ENCODE assay signal across 13 cellular contexts in the genomic region with DNA sequence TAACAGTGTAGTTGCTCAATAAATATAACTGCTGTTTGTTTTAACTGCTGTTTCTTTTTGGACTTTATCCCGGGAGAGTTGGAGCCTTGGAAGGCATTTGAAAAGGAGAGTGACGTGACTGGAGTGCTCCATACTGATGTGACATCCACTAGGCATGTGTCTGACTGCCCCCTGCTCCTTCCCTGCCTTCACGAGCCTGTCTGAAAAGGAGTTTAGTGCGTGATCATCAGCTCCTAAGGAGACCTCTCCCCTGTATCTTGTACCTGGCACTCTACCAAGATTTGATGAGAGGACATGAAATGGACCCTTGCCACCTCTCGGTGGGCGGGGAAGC. TPM values are rescaled to one million over a fixed set of nuclear protein-coding genes. Genes with fewer than 3 reads are reported as not detected.
DNase-seq lines count a peak whose midpoint lies in the region; ATAC-seq, FAIRE-seq and TF ChIP-seq lines count a peak whose summit lies in the region.
"Had no signal": no experiment of that assay in that cellular context is flagged by ENCODE, and none has a peak within 500 bp of the region (broad histone marks: within the 10 kb centered on the region; RNA-seq: fewer than 3 reads in every experiment).

No MANE protein-coding gene starts in this region.

- no peak overlapping the region for H3K4me3 ChIP-seq in adipocyte (ENCODE audit: low read length)
- no peak overlapping the region for H3K4me3 ChIP-seq in right atrium auricular region
- H3K4me3 ChIP-seq in small intestine (ENCODE audit: low read depth in 1 of 2, low read length in 2 of 2), result no peak overlapping the region
- H3K4me3 ChIP-seq: sigmoid colon had no signal

- H3K27ac ChIP-seq in right atrium auricular region (peak overlapping the region; percentile 88 to 93), small intestine (ENCODE audit: low read depth in 1 of 2, low read length in 1 of 2) (peak overlapping the region in 1 of 2 donors; percentile 45)
- H3K27ac ChIP-seq: KMS-11 had no signal

- peak; percentile 69 for DNase-seq in GDM1 (lab: John Stamatoyannopoulos, UW)
- DNase-seq in adipocyte (ENCODE audit: low read depth), result peak; percentile 41
- no peak for DNase-seq in right atrium auricular region (ENCODE audit: low spot score)
- peak; percentile 44 for DNase-seq in small intestine
- no peak for DNase-seq in stimulated activated CD4-positive, alpha-beta T cell treated with anti-CD3 and anti-CD28 coated beads, Interleukin-1b, Interleukin-23, amount 100 ng/mL, for 48 hours
- no peak for DNase-seq in OCI-M1 (lab: John Stamatoyannopoulos, UW)
- DNase-seq in activated naive CD4-positive, alpha-beta T cell (lab: John Stamatoyannopoulos, UW), result no peak
- DNase-seq: CD4-positive, CD25-positive, alpha-beta regulatory T cell; NCI-H2171 treated with DMSO at 0.1 percent for 48 hours had no signal

- peak overlapping the region; percentile 79 for H3K9ac ChIP-seq in adipocyte (ENCODE audit: low read length)
- H3K9ac ChIP-seq: KMS-11 had no signal

- WGBS in small intestine, 3 donors, result 56 to 60% (median 57%) methylated on average over 6 of the region's 6 CpGs

- TF ChIP-seq CTCF in right atrium auricular region (IDR thresholded peaks at IDR 0.05), result no peak

- H3K27me3 ChIP-seq in adipocyte (replicated peaks; ENCODE audit: control insufficient read depth, insufficient read depth, low read length) (no peaks in the 10 kb centered on the region), right atrium auricular region (no peaks in the 10 kb centered on the region), small intestine (ENCODE audit: control insufficient read depth in 2 of 2, insufficient read depth in 2 of 2, low read length in 2 of 2) (no peaks in the 10 kb centered on the region)
- H3K27me3 ChIP-seq: sigmoid colon had no signal

- H3K36me3 ChIP-seq in adipocyte (ENCODE audit: control insufficient read depth, insufficient read depth, low read length, severe bottlenecking) (peaks cover 51% of the 10 kb centered on the region), right atrium auricular region (peaks cover 73% of the 10 kb centered on the region), small intestine (ENCODE audit: control insufficient read depth in 2 of 2, insufficient read depth in 2 of 2, low read length in 2 of 2) (peaks cover 3% of the 10 kb centered on the region in 2 donors)

- no peaks in the 10 kb centered on the region for H3K9me3 ChIP-seq in adipocyte (ENCODE audit: control insufficient read depth, low read length)
- no peaks in the 10 kb centered on the region for H3K9me3 ChIP-seq in right atrium auricular region
- H3K9me3 ChIP-seq in small intestine (ENCODE audit: control insufficient read depth, low read depth), result no peaks in the 10 kb centered on the region
- H3K9me3 ChIP-seq: sigmoid colon had no signal

- ATAC-seq in GM21447 (IDR thresholded peaks at IDR 0.05; ENCODE audit: unreplicated experiment), result no peak

- no peak for FAIRE-seq in small intestine (lab: Jason Lieb, UNC)
- FAIRE-seq: H54 had no signal

- peaks cover 99% of the 10 kb centered on the region for H3K4me1 ChIP-seq in adipocyte (ENCODE audit: control insufficient read depth, insufficient read depth, low read length)
- H3K4me1 ChIP-seq in right atrium auricular region, result peaks cover 3 to 100% of the 10 kb centered on the region in 2 donors
- peaks cover 7 to 40% of the 10 kb centered on the region in 2 donors for H3K4me1 ChIP-seq in small intestine (ENCODE audit: control insufficient read depth in 2 of 2, insufficient read depth in 1 of 2, low read depth in 1 of 2, low read length in 1 of 2)

RNA-seq across cellular contexts. Expression of gene ZBTB16, which starts 22.9 kb away (rescaled TPM):
- 100 to 1,000 TPM in 1 of 2 donors, 10 to 100 TPM in 1; 65.5 to 101 TPM for total RNA-seq in right atrium auricular region
- polyA plus RNA-seq in small intestine, result 10 to 100 TPM in 2 of 3 donors, 1 to 10 TPM in 1; 7.8 to 32.4 (median 27.1) TPM

Comparison
In these comparisons a context has a peak if more than half of its experiments do, and no peak if none do; other contexts are left out.
1. DNase-seq: peak in GDM1 (single experiment), adipocyte (single experiment) and small intestine (single experiment); none in right atrium auricular region (single experiment), stimulated activated CD4-positive, alpha-beta T cell treated with anti-CD3 and anti-CD28 coated beads, Interleukin-1b, Interleukin-23, amount 100 ng/mL, for 48 hours (single experiment), OCI-M1 (single experiment) and activated naive CD4-positive, alpha-beta T cell (0 of 4).